Comparison of ENCODE assay signal across 32 cellular contexts in the genomic region with DNA sequence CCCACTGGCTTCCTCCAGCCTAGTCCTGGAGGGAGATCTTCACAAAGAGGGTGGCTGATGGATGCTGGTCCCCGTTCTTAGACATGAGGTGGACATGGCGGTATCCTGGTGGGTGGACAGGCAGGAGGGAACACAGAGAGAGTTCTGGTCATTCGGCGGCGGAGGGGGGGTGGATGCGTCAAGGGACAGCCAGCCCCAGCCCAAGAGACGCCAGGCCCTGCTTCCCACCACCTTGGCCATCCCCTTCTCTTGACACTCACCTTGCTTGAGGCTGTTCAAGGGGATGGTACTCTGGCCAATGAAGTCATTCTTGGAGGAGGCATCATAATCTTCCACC. TPM values are rescaled to one million over a fixed set of nuclear protein-coding genes. Genes with fewer than 3 reads are reported as not detected.
"Had no signal": no experiment of that assay in that cellular context is flagged by ENCODE, and none has a peak within 500 bp of the region (broad histone marks: within the 10 kb centered on the region; RNA-seq: fewer than 3 reads in every experiment).

No MANE protein-coding gene starts in this region.

- FAIRE-seq: astrocyte, bronchial epithelial cell had no signal

- H3K4me3 ChIP-seq: adrenal gland, body of pancreas, Peyer's patch had no signal

- H3K4me2 ChIP-seq: KMS-11 had no signal

- H3K4me1 ChIP-seq: adrenal gland had no signal

- ATAC-seq: activated CD8-positive, alpha-beta T cell treated with anti-CD3 and anti-CD28 coated beads, Interleukin-2, amount 10 ng/mL, durations not matched to agents 7 days and 5 days; activated naive CD4-positive, alpha-beta T cell treated with anti-CD3 and anti-CD28 coated beads, Interleukin-2, amount 50 U/mL, for 72 hours; body of pancreas; Right ventricle myocardium inferior had no signal

- H3K36me3 ChIP-seq: WERI-Rb-1 had no signal

- H3K27ac Mint-ChIP-seq: activated CD4-positive, alpha-beta T cell treated with anti-CD3 and anti-CD28 coated beads, Interleukin-2, amount 10 ng/mL, durations not matched to agents 24 days and 14 days; activated CD8-positive, alpha-beta T cell treated with anti-CD3 and anti-CD28 coated beads, Interleukin-2, amount 10 ng/mL, durations not matched to agents 7 days and 5 days; activated naive CD4-positive, alpha-beta T cell treated with anti-CD3 and anti-CD28 coated beads for 36 hours; activated T-helper 2 cell treated with anti-CD3 and anti-CD28 coated beads, Interferon-gamma antibody, Interleukin-2, Interleukin-4, amounts not matched to agents 10 μg/mL and 5 μg/mL and 100 μg/mL, durations not matched to agents 14 hours and 24 hours and 36 hours had no signal

- H3K36me3 Mint-ChIP-seq: activated naive CD4-positive, alpha-beta T cell treated with anti-CD3 and anti-CD28 coated beads, Interleukin-2, amount 50 U/mL, for 72 hours had no signal

- H3K9ac ChIP-seq: KMS-11 had no signal

- H3K27ac ChIP-seq: adrenal gland, body of pancreas, KMS-11, Peyer's patch, WERI-Rb-1 had no signal

- H3K9me3 ChIP-seq: adrenal gland, body of pancreas, Peyer's patch had no signal

- H3K4me3 Mint-ChIP-seq: activated CD4-positive, alpha-beta T cell treated with anti-CD3 and anti-CD28 coated beads, Interleukin-2, amount 10 ng/mL, durations not matched to agents 24 days and 14 days; activated CD8-positive, alpha-beta T cell treated with anti-CD3 and anti-CD28 coated beads, Interleukin-2, amount 10 ng/mL, durations not matched to agents 7 days and 5 days; activated naive CD4-positive, alpha-beta T cell treated with anti-CD3 and anti-CD28 coated beads for 36 hours; activated T-cell treated with anti-CD3 and anti-CD28 coated beads, Interleukin-2, amount 50 U/mL, for 24 hours had no signal

- H3K27me3 ChIP-seq: adrenal gland, body of pancreas, Peyer's patch had no signal

- DNase-seq: activated CD4-positive, alpha-beta T cell treated with anti-CD3 and anti-CD28 coated beads, Interleukin-2, amount 10 ng/mL, durations not matched to agents 24 days and 14 days; activated CD4-positive, alpha-beta T cell treated with anti-CD3 and anti-CD28 coated beads, Interleukin-2, amount 50 U/mL, for 4 hours; activated CD4-positive, CD25-positive, alpha-beta regulatory T cell; activated CD8-positive, alpha-beta T cell treated with anti-CD3 and anti-CD28 coated beads, Interleukin-2, amount 10 ng/mL, durations not matched to agents 7 days and 5 days; activated gamma-delta T cell; activated naive CD4-positive, alpha-beta T cell treated with anti-CD3 and anti-CD28 coated beads for 36 hours; activated T-cell treated with anti-CD3 and anti-CD28 coated beads, Interleukin-2, amount 50 U/mL, for 24 hours; adrenal gland; body of pancreas; caudate nucleus; MM.1S; MV-4-11; NCI-H1092; NCI-H1436 treated with DMSO at 0.1 percent for 48 hours; NCI-H1694 treated with DMSO at 0.1 percent for 48 hours; NCI-H2081 treated with DMSO at 0.1 percent for 48 hours; NCI-H226; NCI-H446 treated with DMSO at 0.1 percent for 48 hours; NCI-H524; NCI-H69; NCI-H82; RPMI8226; T1000; WERI-Rb-1 had no signal

- H3K9me3 Mint-ChIP-seq: activated CD4-positive, alpha-beta T cell treated with anti-CD3 and anti-CD28 coated beads, Interleukin-2, amount 10 ng/mL, durations not matched to agents 24 days and 14 days; activated naive CD4-positive, alpha-beta T cell treated with anti-CD3 and anti-CD28 coated beads for 36 hours; activated naive CD4-positive, alpha-beta T cell treated with anti-CD3 and anti-CD28 coated beads, Interleukin-2, amount 50 U/mL, for 72 hours; activated T-cell treated with anti-CD3 and anti-CD28 coated beads, Interleukin-2, amount 50 U/mL, for 24 hours; activated T-helper 2 cell treated with anti-CD3 and anti-CD28 coated beads, Interferon-gamma antibody, Interleukin-2, Interleukin-4, amounts not matched to agents 10 μg/mL and 5 μg/mL and 100 μg/mL, durations not matched to agents 14 hours and 24 hours and 36 hours had no signal

RNA-seq across cellular contexts. Expression of a gene that starts 31.3 kb away (rescaled TPM):
- total RNA-seq: LHCN-M2 had no signal
